Comparison of ENCODE assay signal across 20 cellular contexts in the genomic region with DNA sequence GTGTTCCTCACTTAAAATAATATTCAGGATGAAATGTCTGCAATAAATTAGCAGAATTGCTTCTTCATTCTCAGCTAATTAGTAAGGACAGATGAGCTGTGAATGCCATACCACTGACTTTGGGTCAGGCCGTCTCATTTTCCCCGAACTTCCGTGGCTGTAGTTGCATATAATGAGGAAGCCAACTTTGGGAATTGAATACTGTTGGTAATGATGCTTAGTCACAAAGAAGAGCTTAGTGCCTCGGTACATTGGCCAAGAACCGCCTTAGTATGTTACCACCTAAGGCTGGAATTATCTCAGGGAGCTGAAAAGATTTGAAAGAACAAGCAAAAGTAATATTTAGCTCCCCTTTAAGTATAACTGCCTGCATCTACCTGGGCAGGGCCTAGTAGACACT.
"Had no signal": no experiment of that assay in that cellular context is flagged by ENCODE, and none has a peak within 500 bp of the region (broad histone marks: within the 10 kb centered on the region; RNA-seq: fewer than 3 reads in every experiment).

No MANE protein-coding gene starts in this region.

- ATAC-seq: activated CD8-positive, alpha-beta T cell treated with anti-CD3 and anti-CD28 coated beads for 36 hours; activated T-cell treated with anti-CD3 and anti-CD28 coated beads, Interleukin-2, amount 50 U/mL, for 4 hours; natural killer cell; stimulated activated memory B cell treated with anti-CD40 and anti-IgM and Interleukin-4, amounts not matched to agents 10 μg/mL and 1 μg/mL and 100 μg/mL, for 72 hours; WTC11 had no signal

- H3K79me2 ChIP-seq: parathyroid adenoma had no signal

- H2AFZ ChIP-seq: parathyroid adenoma had no signal

- H3K4me1 ChIP-seq: parathyroid adenoma had no signal

- DNase-seq: activated CD4-positive, alpha-beta T cell treated with anti-CD3 and anti-CD28 coated beads for 48 hours; activated CD8-positive, alpha-beta T cell treated with anti-CD3 and anti-CD28 coated beads for 36 hours; activated effector memory CD4-positive, alpha-beta T cell treated with Interleukin-2 at 50 U/mL for 16 hours; activated naive CD4-positive, alpha-beta T cell treated with anti-CD3 and anti-CD28 coated beads, Interleukin-2, amount 50 U/mL, for 16 hours; activated T-cell treated with anti-CD3 and anti-CD28 coated beads, Interleukin-2, amount 50 U/mL, for 4 hours; amniotic stem cell; erythroblast; foreskin melanocyte; head of caudate nucleus; kidney glomerular epithelial cell; mesenchymal stem cell; natural killer cell; retina; stimulated activated CD4-positive, alpha-beta T cell treated with anti-CD3 and anti-CD28 coated beads, Interleukin-2, amount 100 ng/mL, for 48 hours; T-helper 2 cell; tibial artery had no signal

- H3K9ac ChIP-seq: parathyroid adenoma had no signal

- H3K4me3 ChIP-seq: tibial artery had no signal

- H3K27me3 ChIP-seq: neutrophil, tibial artery had no signal

- H3K9me3 ChIP-seq: neutrophil, tibial artery had no signal

- H3K27ac ChIP-seq: parathyroid adenoma, tibial artery had no signal

- H3K36me3 ChIP-seq: neutrophil, tibial artery had no signal
